In the genomic region with DNA sequence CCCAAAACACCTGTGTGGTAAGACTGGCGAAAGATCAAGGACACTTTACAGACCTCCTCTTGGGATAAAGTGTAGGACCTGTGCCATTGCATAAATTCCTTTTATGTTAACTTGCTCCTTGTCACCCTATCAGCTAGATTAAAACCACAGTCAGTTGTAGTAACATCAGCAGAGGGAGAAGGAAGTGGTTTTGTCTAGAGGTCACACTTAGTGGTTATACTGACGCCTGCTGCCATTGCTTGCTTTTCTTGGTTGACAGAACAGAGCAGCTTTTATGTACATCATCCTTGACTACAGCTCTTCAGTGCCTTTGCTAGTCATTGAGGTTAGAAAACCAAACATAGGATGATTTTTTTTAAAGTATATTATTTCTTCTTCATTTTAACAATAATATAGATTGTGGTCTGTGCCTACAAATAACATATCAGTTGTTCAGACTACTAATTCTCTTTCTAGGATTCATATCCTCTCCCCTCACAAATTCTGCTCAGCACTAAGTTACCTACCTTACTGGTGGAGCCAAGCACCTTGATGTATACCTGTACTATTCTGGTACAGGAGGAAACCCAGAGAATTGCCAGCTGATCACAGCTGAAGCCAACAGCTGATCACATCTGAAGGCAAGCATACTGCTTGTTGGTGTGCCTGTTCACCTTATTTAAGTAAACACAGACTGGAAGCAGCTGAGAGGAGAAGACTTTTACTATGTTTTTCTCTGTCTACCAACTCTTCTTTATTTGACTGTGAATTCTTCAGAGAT, we compare ENCODE assay signal across 8 cellular contexts.
DNase-seq lines count a peak whose midpoint lies in the region; ATAC-seq and TF ChIP-seq lines count a peak whose summit lies in the region.

No MANE protein-coding gene starts in this region.

- H3K27ac Mint-ChIP-seq in T-helper 2 cell treated with Interferon-gamma antibody and Interleukin-4, amounts not matched to agents 5 μg/mL and 100 μg/mL, for 36 hours, result peak overlapping the region; percentile 8

- H3K4me3 Mint-ChIP-seq in T-helper 2 cell treated with Interferon-gamma antibody and Interleukin-4, amounts not matched to agents 5 μg/mL and 100 μg/mL, for 36 hours, result peak overlapping the region; percentile 40

- H3K4me1 Mint-ChIP-seq in T-helper 2 cell treated with Interferon-gamma antibody and Interleukin-4, amounts not matched to agents 5 μg/mL and 100 μg/mL, for 36 hours (ENCODE audit: low read depth), result peaks cover 16% of the 10 kb centered on the region

- no peaks in the 10 kb centered on the region for H3K36me3 Mint-ChIP-seq in T-helper 2 cell treated with Interferon-gamma antibody and Interleukin-4, amounts not matched to agents 5 μg/mL and 100 μg/mL, for 36 hours (ENCODE audit: low read depth)

- H2AK5ac ChIP-seq in mesenchymal stem cell (ENCODE audit: low read length, severe bottlenecking), result no peak overlapping the region

- H3K36me3 ChIP-seq in mesenchymal stem cell (ENCODE audit: control insufficient read depth in 1 of 2, insufficient read depth in 2 of 2, low read depth in 1 of 2, low read length in 2 of 2), result no peaks in the 10 kb centered on the region
- no peaks in the 10 kb centered on the region for H3K36me3 ChIP-seq in aorta (ENCODE audit: control insufficient read depth in 1 of 2, insufficient read depth in 2 of 2, low read length in 1 of 2)

- no peak overlapping the region for H3K27ac ChIP-seq in mesenchymal stem cell (ENCODE audit: low read length, poor library complexity, severe bottlenecking)
- no peak overlapping the region for H3K27ac ChIP-seq in aorta (ENCODE audit: low read depth in 1 of 2, low read length in 2 of 2)

- no peak overlapping the region for H2BK15ac ChIP-seq in mesenchymal stem cell (ENCODE audit: low read depth, poor library complexity, severe bottlenecking)

- DNase-seq in A172 (ENCODE audit: low spot score) (peak; percentile 89), mesenchymal stem cell (peak; percentile 69), GM13976 (ENCODE audit: low spot score) (no peak), aorta (no peak)
- DNase-seq in T-helper 2 cell treated with Interferon-gamma antibody and Interleukin-4, amounts not matched to agents 5 μg/mL and 100 μg/mL, for 36 hours (ENCODE audit: low spot score), result peak; percentile 16

- H2BK5ac ChIP-seq in mesenchymal stem cell (ENCODE audit: low read depth, low read length, poor library complexity, severe bottlenecking), result no peak overlapping the region

- H2BK12ac ChIP-seq in mesenchymal stem cell (ENCODE audit: low read length in 2 of 2), result no peak overlapping the region

- no peak overlapping the region for H3K4me3 ChIP-seq in mesenchymal stem cell (ENCODE audit: insufficient read depth in 1 of 2, low read depth in 1 of 2, low read length in 2 of 2)
- no peak overlapping the region for H3K4me3 ChIP-seq in aorta (ENCODE audit: low read length in 2 of 2)

- no peak overlapping the region for H3K14ac ChIP-seq in mesenchymal stem cell (ENCODE audit: low read length in 2 of 2)

- H3K27me3 Mint-ChIP-seq in T-helper 2 cell treated with Interferon-gamma antibody and Interleukin-4, amounts not matched to agents 5 μg/mL and 100 μg/mL, for 36 hours (ENCODE audit: low read depth), result no peaks in the 10 kb centered on the region

- no peak overlapping the region for H2BK120ac ChIP-seq in mesenchymal stem cell (ENCODE audit: low read depth, low read length)

- H3K9ac ChIP-seq in mesenchymal stem cell (ENCODE audit: low read length), result no peak overlapping the region

- H3K4ac ChIP-seq in mesenchymal stem cell (ENCODE audit: low read depth in 1 of 2, low read length in 2 of 2), result no peak overlapping the region

- H3K27me3 ChIP-seq in mesenchymal stem cell (ENCODE audit: control insufficient read depth in 1 of 2, insufficient read depth in 1 of 2, low read length in 2 of 2), result no peaks in the 10 kb centered on the region
- H3K27me3 ChIP-seq in aorta (ENCODE audit: control insufficient read depth in 1 of 2, insufficient read depth in 2 of 2, low read length in 1 of 2), result no peaks in the 10 kb centered on the region

- TF ChIP-seq CTCF in GM13976 (IDR thresholded peaks at IDR 0.05; ENCODE audit: borderline replicate concordance, control extremely low read depth, extremely low read depth, insufficient read depth, missing control alignments), result no peak

- no peak overlapping the region for H3K18ac ChIP-seq in mesenchymal stem cell (ENCODE audit: low read depth in 1 of 2, low read length in 2 of 2)

- no peak overlapping the region for H4K8ac ChIP-seq in mesenchymal stem cell (ENCODE audit: low read length)

- ATAC-seq in GM18517 (IDR thresholded peaks at IDR 0.05; ENCODE audit: unreplicated experiment), result peak; percentile 72
- peak; percentile 86 for ATAC-seq in HG03342 (IDR thresholded peaks at IDR 0.05; ENCODE audit: unreplicated experiment)
- ATAC-seq in HG02623 (IDR thresholded peaks at IDR 0.05; ENCODE audit: unreplicated experiment), result no peak
- no peak for ATAC-seq in aorta (ENCODE audit: low FRiP score)

- WGBS in mesenchymal stem cell, result 48% methylated on average over 2 of the region's 2 CpGs
- WGBS in aorta, 2 donors, result 82 to 84% methylated on average over 2 of the region's 2 CpGs

- intact Hi-C loops in aorta (cut with DNase I), result no loop called here

- peaks cover 5% of the 10 kb centered on the region for H3K9me3 Mint-ChIP-seq in T-helper 2 cell treated with Interferon-gamma antibody and Interleukin-4, amounts not matched to agents 5 μg/mL and 100 μg/mL, for 36 hours

- H3K4me1 ChIP-seq in mesenchymal stem cell (ENCODE audit: control insufficient read depth, insufficient read depth, low read depth, low read length) (no peaks in the 10 kb centered on the region), aorta (ENCODE audit: control insufficient read depth in 1 of 2, insufficient read depth in 2 of 2, low read length in 2 of 2) (no peaks in the 10 kb centered on the region)

- no peak overlapping the region for H3K23ac ChIP-seq in mesenchymal stem cell (ENCODE audit: low read length in 2 of 2)

- no peak overlapping the region for H2AFZ ChIP-seq in mesenchymal stem cell (ENCODE audit: low read depth, low read length)

- no peak overlapping the region for H3K4me2 ChIP-seq in mesenchymal stem cell (ENCODE audit: low read length, poor library complexity, severe bottlenecking)

- H4K91ac ChIP-seq in mesenchymal stem cell (ENCODE audit: low read length), result no peak overlapping the region

- H3K9me3 ChIP-seq in mesenchymal stem cell (ENCODE audit: control insufficient read depth, low read length) (no peaks in the 10 kb centered on the region), aorta (ENCODE audit: control insufficient read depth, low read length) (no peaks in the 10 kb centered on the region)

- H3K79me1 ChIP-seq in mesenchymal stem cell (replicated peaks; ENCODE audit: low read length, poor library complexity, severe bottlenecking), result peaks cover 3% of the 10 kb centered on the region

- in situ Hi-C loops in GM13976 (cut with MboI; ENCODE audit: low sequenced_read_pairs, unreplicated experiment), result no loop called here

Comparison
In these comparisons a context has a peak if more than half of its experiments do, and no peak if none do; other contexts are left out.
1. DNase-seq: peak in A172 (single experiment), T-helper 2 cell treated with Interferon-gamma antibody and Interleukin-4, amounts not matched to agents 5 μg/mL and 100 μg/mL, for 36 hours (single experiment) and mesenchymal stem cell (single experiment); none in GM13976 (single experiment) and aorta (0 of 2).
2. ATAC-seq: peak in GM18517 (single experiment) and HG03342 (single experiment); none in HG02623 (single experiment) and aorta (single experiment).